ENCODE assay signal across 1 cellular context in the genomic region with DNA sequence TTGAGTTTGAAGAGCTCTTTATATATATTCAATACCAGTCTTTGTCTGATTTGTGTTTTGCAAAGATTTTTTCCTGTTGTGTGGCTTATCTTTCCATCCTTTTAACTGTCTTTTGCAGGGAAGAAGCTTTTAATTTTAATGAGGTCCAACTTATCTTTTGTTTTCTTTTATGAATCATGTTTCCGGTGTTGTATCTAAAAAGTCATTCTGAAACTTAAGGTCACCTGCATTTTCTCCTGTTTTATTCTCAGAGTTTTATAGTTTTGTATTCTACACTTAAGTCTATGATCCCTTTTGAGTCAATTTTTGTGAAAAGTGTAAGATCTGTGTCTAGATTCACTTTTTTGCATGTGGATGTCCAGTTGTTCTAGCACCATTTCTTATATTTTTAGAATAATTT.
A peak's percentile ranks its signal among the peaks of the same experiment; 100 is the strongest.
TF ChIP-seq lines count a peak whose summit lies in the region.

No MANE protein-coding gene starts in this region.

TF ChIP-seq in SK-N-SH, 30 proteins besides CTCF, POLR2A, EP300 and RAD21:
- TF ChIP-seq, protein P1, sequence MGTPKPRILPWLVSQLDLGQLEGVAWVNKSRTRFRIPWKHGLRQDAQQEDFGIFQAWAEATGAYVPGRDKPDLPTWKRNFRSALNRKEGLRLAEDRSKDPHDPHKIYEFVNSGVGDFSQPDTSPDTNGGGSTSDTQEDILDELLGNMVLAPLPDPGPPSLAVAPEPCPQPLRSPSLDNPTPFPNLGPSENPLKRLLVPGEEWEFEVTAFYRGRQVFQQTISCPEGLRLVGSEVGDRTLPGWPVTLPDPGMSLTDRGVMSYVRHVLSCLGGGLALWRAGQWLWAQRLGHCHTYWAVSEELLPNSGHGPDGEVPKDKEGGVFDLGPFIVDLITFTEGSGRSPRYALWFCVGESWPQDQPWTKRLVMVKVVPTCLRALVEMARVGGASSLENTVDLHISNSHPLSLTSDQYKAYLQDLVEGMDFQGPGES (IDR thresholded peaks at IDR 0.05; ENCODE audit: low read depth, low read length) = no peak
- TF ChIP-seq, protein P2, sequence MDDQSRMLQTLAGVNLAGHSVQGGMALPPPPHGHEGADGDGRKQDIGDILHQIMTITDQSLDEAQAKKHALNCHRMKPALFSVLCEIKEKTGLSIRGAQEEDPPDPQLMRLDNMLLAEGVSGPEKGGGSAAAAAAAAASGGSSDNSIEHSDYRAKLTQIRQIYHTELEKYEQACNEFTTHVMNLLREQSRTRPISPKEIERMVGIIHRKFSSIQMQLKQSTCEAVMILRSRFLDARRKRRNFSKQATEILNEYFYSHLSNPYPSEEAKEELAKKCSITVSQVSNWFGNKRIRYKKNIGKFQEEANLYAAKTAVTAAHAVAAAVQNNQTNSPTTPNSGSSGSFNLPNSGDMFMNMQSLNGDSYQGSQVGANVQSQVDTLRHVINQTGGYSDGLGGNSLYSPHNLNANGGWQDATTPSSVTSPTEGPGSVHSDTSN (IDR thresholded peaks at IDR 0.05) = 0 out of 2 replicates have a peak, but pooled peaks have one; percentile 30
- TF ChIP-seq JUND (IDR thresholded peaks at IDR 0.05) = no peak
